ENCODE assay signal across 8 cellular contexts in the genomic region with DNA sequence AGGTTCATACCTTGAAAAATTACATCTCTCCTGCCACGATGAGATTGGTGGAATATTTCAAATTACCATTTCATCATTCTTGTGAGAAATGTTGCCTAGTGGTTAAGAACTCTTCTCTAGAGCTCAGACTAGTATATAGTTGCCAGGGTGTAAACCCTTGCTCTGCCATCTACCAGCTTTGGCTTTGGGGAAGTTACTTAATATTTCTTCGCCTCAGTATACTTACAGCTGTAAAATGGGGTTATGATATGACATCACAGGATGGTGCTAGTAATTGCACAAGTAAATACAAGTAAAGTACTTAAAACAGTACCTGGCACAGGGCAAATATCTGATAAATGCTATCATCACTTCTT. TPM values are rescaled to one million over a fixed set of nuclear protein-coding genes. Genes with fewer than 3 reads are reported as not detected.
DNase-seq lines count a peak whose midpoint lies in the region; ATAC-seq, FAIRE-seq and TF ChIP-seq lines count a peak whose summit lies in the region.

No MANE protein-coding gene starts in this region.

- H3K36me3 Mint-ChIP-seq in type B pancreatic cell: no peaks in the 10 kb centered on the region

- H3K27me3 ChIP-seq in KMS-11 (ENCODE audit: insufficient read depth, low read depth): no peaks in the 10 kb centered on the region
- no peaks in the 10 kb centered on the region for H3K27me3 ChIP-seq in adipocyte (replicated peaks; ENCODE audit: control insufficient read depth, insufficient read depth, low read length)

- DNase-seq in GM12892 (ENCODE audit: insufficient read length) (no peak), adipocyte (ENCODE audit: low read depth) (no peak), kidney tubule cell (ENCODE audit: low spot score) (peak; percentile 26), type B pancreatic cell (ENCODE audit: extremely low spot score, unreplicated experiment) (no peak), sciatic nerve (ENCODE audit: low spot score) (no peak)

- H3K9me3 Mint-ChIP-seq in type B pancreatic cell: peaks cover 3% of the 10 kb centered on the region

- peak; percentile 51 for FAIRE-seq in GM12892 (lab: Jason Lieb, UNC)

- H3K4me3 ChIP-seq in KMS-11 (IDR thresholded peaks at IDR 0.05; ENCODE audit: insufficient read depth, low read depth, low read length) (no peak overlapping the region), adipocyte (ENCODE audit: low read length) (peak overlapping the region; percentile 86)

- no peak for TF ChIP-seq CTCF in KMS-11 (conservative IDR thresholded peaks at IDR 0.05; ENCODE audit: low read depth, low read length)
- TF ChIP-seq CTCF in type B pancreatic cell (conservative IDR thresholded peaks at IDR 0.05): no peak

- intact Hi-C loops in sciatic nerve (cut with DNase I): no loop called here

- H3K36me3 ChIP-seq in KMS-11 (ENCODE audit: insufficient read depth) (no peaks in the 10 kb centered on the region), adipocyte (ENCODE audit: control insufficient read depth, insufficient read depth, low read length, severe bottlenecking) (no peaks in the 10 kb centered on the region)

- H4K20me1 ChIP-seq in KMS-11 (ENCODE audit: insufficient read depth): no peaks in the 10 kb centered on the region

- H3K27ac Mint-ChIP-seq in type B pancreatic cell: peak overlapping the region; percentile 92

- no peak for TF ChIP-seq POLR2A in GM12892 (IDR thresholded peaks at IDR 0.05; ENCODE audit: low read depth, low read length)

- peaks cover 25% of the 10 kb centered on the region for H3K4me1 ChIP-seq in KMS-11 (ENCODE audit: low read depth, poor library complexity, severe bottlenecking)
- peaks cover 28% of the 10 kb centered on the region for H3K4me1 ChIP-seq in adipocyte (ENCODE audit: control insufficient read depth, insufficient read depth, low read length)

- H3K9ac ChIP-seq in KMS-11: peak overlapping the region; percentile 63; the same call in 1 of the 2 replicates
- peak overlapping the region; percentile 82 for H3K9ac ChIP-seq in adipocyte (ENCODE audit: low read length)

- H2AFZ ChIP-seq in KMS-11 (ENCODE audit: low read depth): no peak overlapping the region

- ATAC-seq in sciatic nerve: no peak
- ATAC-seq in HG03571 (IDR thresholded peaks at IDR 0.05; ENCODE audit: unreplicated experiment): no peak
- ATAC-seq in GM21786 (IDR thresholded peaks at IDR 0.05; ENCODE audit: unreplicated experiment): no peak

- peaks cover 40% of the 10 kb centered on the region for H3K79me2 ChIP-seq in KMS-11 (ENCODE audit: insufficient read depth, low read depth)

- H3K9me3 ChIP-seq in adipocyte (ENCODE audit: control insufficient read depth, low read length): no peaks in the 10 kb centered on the region

- peak overlapping the region; percentile 71 for H3K4me2 ChIP-seq in KMS-11

- H3K27ac ChIP-seq in KMS-11: no peak overlapping the region

- H3K27me3 Mint-ChIP-seq in type B pancreatic cell: no peaks in the 10 kb centered on the region

- H3K4me1 Mint-ChIP-seq in type B pancreatic cell (ENCODE audit: unreplicated experiment): peaks cover 25% of the 10 kb centered on the region

- peak overlapping the region; percentile 99 for H3K4me3 Mint-ChIP-seq in type B pancreatic cell

RNA-seq across cellular contexts. Expression of gene SPOPL, which starts 1.5 kb away (rescaled TPM):
- 11.1 TPM for polyA plus RNA-seq in GM12892 (2012; ENCODE audit: missing spikeins)
- total RNA-seq in type B pancreatic cell (ENCODE audit: low replicate concordance): 24.7 and 29.0 TPM in 2 replicates
- total RNA-seq in sciatic nerve: 24.2 TPM
